ENCODE assay signal across 19 cellular contexts in the genomic region with DNA sequence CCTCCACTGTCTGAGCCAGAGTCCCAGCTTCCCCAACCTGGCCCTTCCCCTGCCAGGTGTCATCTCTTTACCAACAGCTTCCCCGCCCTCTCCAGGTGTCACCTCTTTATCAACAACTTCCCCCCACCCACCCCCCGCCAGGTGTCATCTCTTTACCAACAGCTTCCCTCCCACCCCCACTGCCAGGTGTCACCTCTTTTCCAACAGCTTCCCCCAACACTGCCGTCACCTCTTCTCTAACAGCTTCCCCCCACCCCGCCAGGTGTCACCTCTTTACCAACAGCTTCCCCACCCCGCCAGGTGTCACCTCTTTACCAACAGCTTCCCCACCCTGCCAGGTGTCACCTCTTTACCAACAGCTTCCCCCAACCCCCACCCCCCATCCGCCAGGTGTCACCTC. TPM values are rescaled to one million over a fixed set of nuclear protein-coding genes. Genes with fewer than 3 reads are reported as not detected.
DNase-seq lines count a peak whose midpoint lies in the region; ATAC-seq and TF ChIP-seq lines count a peak whose summit lies in the region.
"Had no signal": no experiment of that assay in that cellular context is flagged by ENCODE, and none has a peak within 500 bp of the region (broad histone marks: within the 10 kb centered on the region; RNA-seq: fewer than 3 reads in every experiment).

No MANE protein-coding gene starts in this region.

- H3K4me2 ChIP-seq in MM.1S (ENCODE audit: low read depth, low read length): no peak overlapping the region

- no peaks in the 10 kb centered on the region for H4K20me1 ChIP-seq in MM.1S (ENCODE audit: insufficient read depth, low read length)

- H3K27me3 Mint-ChIP-seq in endodermal cell (ENCODE audit: insufficient read depth): no peaks in the 10 kb centered on the region
- H3K27me3 Mint-ChIP-seq in activated naive CD8-positive, alpha-beta T cell treated with anti-CD3 and anti-CD28 coated beads for 36 hours: no peaks in the 10 kb centered on the region

- 88% methylated on average over 5 of the region's 6 CpGs; no CpG with 5 or more reads in 1 of the 2 experiments for whole genome bisulfite sequencing in endodermal cell (ENCODE audit: insufficient coverage in 1 of 2, insufficient read length in 1 of 2), 2 experiments

- no peak for ATAC-seq in foreskin keratinocyte
- ATAC-seq: Right ventricle myocardium inferior had no signal

- H3K36me3 Mint-ChIP-seq in endodermal cell (ENCODE audit: low read depth): no peaks in the 10 kb centered on the region
- H3K36me3 Mint-ChIP-seq in activated naive CD8-positive, alpha-beta T cell treated with anti-CD3 and anti-CD28 coated beads for 36 hours: no peaks in the 10 kb centered on the region
- H3K36me3 Mint-ChIP-seq: CD8-positive, alpha-beta memory T cell had no signal

- TF ChIP-seq CTCF in MM.1S (IDR thresholded peaks at IDR 0.05; ENCODE audit: low read length): no peak
- TF ChIP-seq CTCF in endodermal cell (conservative IDR thresholded peaks at IDR 0.05): no peak
- TF ChIP-seq CTCF in foreskin keratinocyte (conservative IDR thresholded peaks at IDR 0.05): no peak

- H3F3A ChIP-seq in MM.1S (ENCODE audit: insufficient read depth, low read length): no peaks in the 10 kb centered on the region

- H3K27ac ChIP-seq in MM.1S (ENCODE audit: low read length): no peak overlapping the region
- no peak overlapping the region for H3K27ac ChIP-seq in endodermal cell (ENCODE audit: low read depth, low read length)
- H3K27ac ChIP-seq in foreskin keratinocyte: no peak overlapping the region
- H3K27ac ChIP-seq: SJSA1 had no signal

- H3K9me3 ChIP-seq in MM.1S (replicated peaks; ENCODE audit: insufficient read depth, low read length) (no peaks in the 10 kb centered on the region), endodermal cell (ENCODE audit: control insufficient read depth, low read length) (no peaks in the 10 kb centered on the region)
- H3K9me3 ChIP-seq: SJSA1 had no signal

- H3K9me3 Mint-ChIP-seq in endodermal cell: no peaks in the 10 kb centered on the region
- no peaks in the 10 kb centered on the region for H3K9me3 Mint-ChIP-seq in activated naive CD8-positive, alpha-beta T cell treated with anti-CD3 and anti-CD28 coated beads for 36 hours
- H3K9me3 Mint-ChIP-seq: CD8-positive, alpha-beta memory T cell had no signal

- DNase-seq in NCI-H2081 (lab: John Stamatoyannopoulos, UW) (peak; percentile 1 to 4), NCI-H2081 treated with DMSO at 0.1 percent for 48 hours (lab: John Stamatoyannopoulos, UW) (no peak), MM.1S (peak; percentile 12), NCI-H69 (lab: John Stamatoyannopoulos, UW) (peak; percentile 78), endodermal cell (peak; percentile 86), foreskin keratinocyte (no peak), amygdala (lab: John Stamatoyannopoulos, UW) (no peak)
- no peak for DNase-seq in activated naive CD8-positive, alpha-beta T cell treated with anti-CD3 and anti-CD28 coated beads for 36 hours
- DNase-seq: AML-193; C1 segment of cervical spinal cord; CD8-positive, alpha-beta memory T cell; Karpas-422; NCI-H187 treated with DMSO at 0.1 percent for 48 hours; NCI-H226; NCI-H774; OCI-M1; T-helper 1 cell had no signal

- H3K4me1 Mint-ChIP-seq in endodermal cell: peaks cover 37% of the 10 kb centered on the region
- H3K4me1 Mint-ChIP-seq in activated naive CD8-positive, alpha-beta T cell treated with anti-CD3 and anti-CD28 coated beads for 36 hours: no peaks in the 10 kb centered on the region
- H3K4me1 Mint-ChIP-seq: CD8-positive, alpha-beta memory T cell had no signal

- no peak overlapping the region for H3K4me3 Mint-ChIP-seq in endodermal cell
- H3K4me3 Mint-ChIP-seq in activated naive CD8-positive, alpha-beta T cell treated with anti-CD3 and anti-CD28 coated beads for 36 hours: no peak overlapping the region
- H3K4me3 Mint-ChIP-seq: CD8-positive, alpha-beta memory T cell had no signal

- H3K27me3 ChIP-seq in MM.1S (replicated peaks; ENCODE audit: insufficient read depth, low read length) (peaks cover 39% of the 10 kb centered on the region), endodermal cell (ENCODE audit: control insufficient read depth, insufficient read depth, low read length, poor library complexity, severe bottlenecking) (no peaks in the 10 kb centered on the region), foreskin keratinocyte (no peaks in the 10 kb centered on the region)
- H3K27me3 ChIP-seq: SJSA1 had no signal

- H3K9ac ChIP-seq in MM.1S (ENCODE audit: low read length) (no peak overlapping the region), endodermal cell (ENCODE audit: extremely low read depth, low read length, poor library complexity, severe bottlenecking) (no peak overlapping the region)

- no peaks in the 10 kb centered on the region for H3K36me3 ChIP-seq in MM.1S (replicated peaks; ENCODE audit: insufficient read depth, low read length)
- no peaks in the 10 kb centered on the region for H3K36me3 ChIP-seq in endodermal cell (ENCODE audit: control insufficient read depth, insufficient read depth, low read length)
- H3K36me3 ChIP-seq: SJSA1 had no signal

- no peak overlapping the region for H2AFZ ChIP-seq in MM.1S (ENCODE audit: low read length)

- no peaks in the 10 kb centered on the region for H3K79me2 ChIP-seq in MM.1S (ENCODE audit: low read length)

- H3K4me1 ChIP-seq in MM.1S (ENCODE audit: low read length) (no peaks in the 10 kb centered on the region), endodermal cell (ENCODE audit: control insufficient read depth, insufficient read depth, low read length) (peaks cover 6% of the 10 kb centered on the region), foreskin keratinocyte (no peaks in the 10 kb centered on the region)
- H3K4me1 ChIP-seq: SJSA1 had no signal

- H3K4me3 ChIP-seq in MM.1S (ENCODE audit: low read length) (no peak overlapping the region), endodermal cell (ENCODE audit: low read length) (no peak overlapping the region)
- H3K4me3 ChIP-seq: SJSA1 had no signal

- no peak overlapping the region for H3K27ac Mint-ChIP-seq in endodermal cell
- H3K27ac Mint-ChIP-seq in activated naive CD8-positive, alpha-beta T cell treated with anti-CD3 and anti-CD28 coated beads for 36 hours: no peak overlapping the region

- H3K9me2 ChIP-seq in MM.1S (replicated peaks; ENCODE audit: insufficient read depth, low read length): no peaks in the 10 kb centered on the region

RNA-seq across cellular contexts. Expression of a gene that starts 29.8 kb away (rescaled TPM):
- total RNA-seq in endodermal cell: 10 to 100 TPM; 49.8 to 71.0 TPM
- polyA plus RNA-seq in endodermal cell (2013, experiment 1 of 2): 39.6 TPM
- 33.2 TPM for polyA plus RNA-seq in endodermal cell (2013, experiment 2 of 2)
- total RNA-seq in foreskin keratinocyte: 70.2 and 72.5 TPM in 2 replicates
- polyA plus RNA-seq in foreskin keratinocyte: 50.0 and 54.6 TPM in 2 replicates
- total RNA-seq in activated naive CD8-positive, alpha-beta T cell treated with anti-CD3 and anti-CD28 coated beads for 36 hours: 100 to 1,000 TPM; 104 to 106 TPM

Comparison
In these comparisons a context has a peak if more than half of its experiments do, and no peak if none do; other contexts are left out.
1. DNase-seq: peak in NCI-H2081 (2 of 2), MM.1S (single experiment), NCI-H69 (single experiment) and endodermal cell (single experiment); none in NCI-H2081 treated with DMSO at 0.1 percent for 48 hours (single experiment), foreskin keratinocyte (0 of 2), activated naive CD8-positive, alpha-beta T cell treated with anti-CD3 and anti-CD28 coated beads for 36 hours (single experiment) and amygdala (0 of 56).